ENCODE assay signal across 8 cellular contexts in genomic region chr15:39580630-39581500, GRCh38. TPM values are rescaled to one million over a fixed set of nuclear protein-coding genes. Genes with fewer than 3 reads are reported as not detected.
DNase-seq lines count a peak whose midpoint lies in the region; ATAC-seq and TF ChIP-seq lines count a peak whose summit lies in the region.

Gene THBS1, plus strand, starts transcription at chr15:39581079. Its CDS starts 779 bp downstream, at chr15:39581858.

- H3K79me2 ChIP-seq in Karpas-422 (ENCODE audit: low read length): no peaks in the 10 kb centered on the region

- peak within 1 kb of the TSS; percentile 65 for H3K4me3 Mint-ChIP-seq in activated CD4-positive, alpha-beta T cell treated with anti-CD3 and anti-CD28 coated beads, Interleukin-2, amount 10 ng/mL, durations not matched to agents 7 days and 5 days

- H3K27ac ChIP-seq in lower lobe of right lung: peak within 1 kb of the TSS; percentile 94
- H3K27ac ChIP-seq in Karpas-422 (ENCODE audit: low read length): no peak within 1 kb of the TSS

- POLR2A ChIA-PET in activated CD4-positive, alpha-beta T cell treated with anti-CD3 and anti-CD28 coated beads, Interleukin-2, amount 10 ng/mL, durations not matched to agents 7 days and 5 days (lab: Charles Lee): no interaction called here

- H3K9me3 Mint-ChIP-seq in activated CD4-positive, alpha-beta T cell treated with anti-CD3 and anti-CD28 coated beads, Interleukin-2, amount 10 ng/mL, durations not matched to agents 7 days and 5 days: no peaks in the 10 kb centered on the region

- peaks cover 66% of the 10 kb centered on the region for H3K27me3 Mint-ChIP-seq in activated CD4-positive, alpha-beta T cell treated with anti-CD3 and anti-CD28 coated beads, Interleukin-2, amount 10 ng/mL, durations not matched to agents 7 days and 5 days

- peaks cover 38% of the 10 kb centered on the region for H3K36me3 ChIP-seq in lower lobe of right lung
- H3K36me3 ChIP-seq in Karpas-422 (ENCODE audit: insufficient read depth, low read length): no peaks in the 10 kb centered on the region

- H3K4me1 ChIP-seq in lower lobe of right lung: peaks cover 48% of the 10 kb centered on the region
- no peaks in the 10 kb centered on the region for H3K4me1 ChIP-seq in Karpas-422 (ENCODE audit: low read length)

- TF ChIP-seq CTCF in lower lobe of right lung (IDR thresholded peaks at IDR 0.05): no peak

- H3K9me3 ChIP-seq in lower lobe of right lung: no peaks in the 10 kb centered on the region
- H3K9me3 ChIP-seq in Karpas-422 (ENCODE audit: low read length): no peaks in the 10 kb centered on the region

- no peaks in the 10 kb centered on the region for H4K20me1 ChIP-seq in Karpas-422 (ENCODE audit: insufficient read depth, low read depth, low read length)

- no peaks in the 10 kb centered on the region for H3K9me2 ChIP-seq in Karpas-422 (replicated peaks; ENCODE audit: insufficient read depth, low read length)

- CTCF ChIA-PET in activated CD4-positive, alpha-beta T cell treated with anti-CD3 and anti-CD28 coated beads, Interleukin-2, amount 10 ng/mL, durations not matched to agents 7 days and 5 days (lab: Charles Lee): interaction anchor here (0.8 to 2.2 kb wide), 14 partner anchors 8 to 877 kb away, joined by 3 to 12 read pairs (median 3); no protein-coding TSS in a partner anchor

- H3K4me2 ChIP-seq in Karpas-422 (ENCODE audit: low read depth, low read length, poor library complexity, severe bottlenecking): no peak within 1 kb of the TSS

- no peak within 1 kb of the TSS for H2AFZ ChIP-seq in Karpas-422 (ENCODE audit: low read length)

- DNase-seq in DMS53 (lab: John Stamatoyannopoulos, UW) (peak; percentile 83), DMS53 treated with DMSO at 0.1 percent for 48 hours (lab: John Stamatoyannopoulos, UW; ENCODE audit: unreplicated experiment) (no peak), HS-27A (ENCODE audit: low read depth) (peak; percentile 87), ecto neural progenitor cell (ENCODE audit: low spot score) (peak; percentile 91), lower lobe of right lung (peak; percentile 92), Karpas-422 (no peak)
- peak; percentile 13 for DNase-seq in activated CD4-positive, alpha-beta T cell treated with anti-CD3 and anti-CD28 coated beads, Interleukin-2, amount 10 ng/mL, durations not matched to agents 7 days and 5 days
- peak; percentile 20 to 42 for DNase-seq in stimulated activated CD8-positive, alpha-beta memory T cell treated with anti-CD3 and anti-CD28 coated beads, Interleukin-15, amount 100 ng/mL, for 4 hours (ENCODE audit: low read depth in 2 of 2)

- peaks cover 29% of the 10 kb centered on the region for H3K4me1 Mint-ChIP-seq in activated CD4-positive, alpha-beta T cell treated with anti-CD3 and anti-CD28 coated beads, Interleukin-2, amount 10 ng/mL, durations not matched to agents 7 days and 5 days

- H3K27ac Mint-ChIP-seq in activated CD4-positive, alpha-beta T cell treated with anti-CD3 and anti-CD28 coated beads, Interleukin-2, amount 10 ng/mL, durations not matched to agents 7 days and 5 days: no peak within 1 kb of the TSS

- H3K36me3 Mint-ChIP-seq in activated CD4-positive, alpha-beta T cell treated with anti-CD3 and anti-CD28 coated beads, Interleukin-2, amount 10 ng/mL, durations not matched to agents 7 days and 5 days (ENCODE audit: low read depth): peaks cover 3% of the 10 kb centered on the region

- no peak within 1 kb of the TSS for H3K9ac ChIP-seq in Karpas-422 (ENCODE audit: low read length)

- H3K27me3 ChIP-seq in lower lobe of right lung (ENCODE audit: low read depth) (no peaks in the 10 kb centered on the region), Karpas-422 (ENCODE audit: low read length) (0 out of 2 replicates have a peak, but pooled peaks cover 2% of the 10 kb centered on the region)

- peak; percentile 76 to 88 for ATAC-seq in lower lobe of right lung

- peak within 1 kb of the TSS; percentile 67 for H3K4me3 ChIP-seq in lower lobe of right lung
- no peak within 1 kb of the TSS for H3K4me3 ChIP-seq in Karpas-422 (ENCODE audit: low read length)

- intact Hi-C loops in lower lobe of right lung (cut with DNase I): loop anchor here (10.0 kb wide), 1 partner anchor 406 kb away; no protein-coding TSS in a partner anchor

RNA-seq across cellular contexts. Expression of gene THBS1, which starts in this region (rescaled TPM):
- total RNA-seq in activated CD4-positive, alpha-beta T cell treated with anti-CD3 and anti-CD28 coated beads, Interleukin-2, amount 10 ng/mL, durations not matched to agents 7 days and 5 days: 1 to 10 TPM in 1 of 2 experiments, under 1 TPM in 1; 0.40 to 1.1 TPM
- 226 TPM for total RNA-seq in lower lobe of right lung
- not detected in 2 replicates for total RNA-seq in Karpas-422 (2014; rRNA removed; shearing (Covaris generic); ENCODE audit: low replicate concordance)

Comparison
In these comparisons a context has a peak if more than half of its experiments do, and no peak if none do; other contexts are left out.
1. RNA of gene THBS1 (total RNA-seq): 226 TPM in lower lobe of right lung (single experiment); 0.40 to 1.1 TPM in activated CD4-positive, alpha-beta T cell treated with anti-CD3 and anti-CD28 coated beads, Interleukin-2, amount 10 ng/mL, durations not matched to agents 7 days and 5 days and not detected in Karpas-422; every median in the first group is over 100 times any median in the second.
2. DNase-seq: peak in DMS53 (single experiment), HS-27A (single experiment), activated CD4-positive, alpha-beta T cell treated with anti-CD3 and anti-CD28 coated beads, Interleukin-2, amount 10 ng/mL, durations not matched to agents 7 days and 5 days (single experiment), ecto neural progenitor cell (single experiment), lower lobe of right lung (single experiment) and stimulated activated CD8-positive, alpha-beta memory T cell treated with anti-CD3 and anti-CD28 coated beads, Interleukin-15, amount 100 ng/mL, for 4 hours (2 of 2); none in DMS53 treated with DMSO at 0.1 percent for 48 hours (single experiment) and Karpas-422 (single experiment).